Comparison of ENCODE assay signal across 8 cellular contexts in genomic region chr3:106184540-106185457, GRCh38.
DNase-seq lines count a peak whose midpoint lies in the region; ATAC-seq and FAIRE-seq lines count a peak whose summit lies in the region.

No MANE protein-coding gene starts in this region.

- no peak for FAIRE-seq in HTR-8/SVneo (lab: Jason Lieb, UNC)

- H3K4me3 Mint-ChIP-seq in activated T-helper 17 cell treated with anti-CD3 and anti-CD28 coated beads, Interleukin-2, amount 50 U/mL, for 72 hours, result peak overlapping the region; percentile 64

- H3K27ac Mint-ChIP-seq in activated T-helper 17 cell treated with anti-CD3 and anti-CD28 coated beads, Interleukin-2, amount 50 U/mL, for 72 hours, result peak overlapping the region; percentile 74

- H3K27me3 Mint-ChIP-seq in activated T-helper 17 cell treated with anti-CD3 and anti-CD28 coated beads, Interleukin-2, amount 50 U/mL, for 72 hours, result no peaks in the 10 kb centered on the region

- DNase-seq in NCI-H226, result no peak
- no peak for DNase-seq in HTR-8/SVneo (ENCODE audit: insufficient read length, low spot score)
- DNase-seq in NCI-H345 (lab: John Stamatoyannopoulos, UW), result no peak
- no peak for DNase-seq in NCI-H526 (lab: John Stamatoyannopoulos, UW)

- no peaks in the 10 kb centered on the region for H3K9me3 Mint-ChIP-seq in activated T-helper 17 cell treated with anti-CD3 and anti-CD28 coated beads, Interleukin-2, amount 50 U/mL, for 72 hours

- no peaks in the 10 kb centered on the region for H3K36me3 Mint-ChIP-seq in activated T-helper 17 cell treated with anti-CD3 and anti-CD28 coated beads, Interleukin-2, amount 50 U/mL, for 72 hours (ENCODE audit: low read depth)

- H3K4me1 Mint-ChIP-seq in activated T-helper 17 cell treated with anti-CD3 and anti-CD28 coated beads, Interleukin-2, amount 50 U/mL, for 72 hours, result peaks cover 18% of the 10 kb centered on the region

- ATAC-seq in GM18498 (IDR thresholded peaks at IDR 0.05; ENCODE audit: unreplicated experiment) (peak; percentile 90), GM19468 (IDR thresholded peaks at IDR 0.05; ENCODE audit: extremely low read depth, unreplicated experiment) (peak; percentile 97), HG03066 (IDR thresholded peaks at IDR 0.05; ENCODE audit: low read depth, unreplicated experiment) (peak; percentile 94)
- ATAC-seq in activated T-helper 17 cell treated with anti-CD3 and anti-CD28 coated beads, Interleukin-2, amount 50 U/mL, for 72 hours (replicated peaks), result peak; percentile 84
